ENCODE assay signal across 22 cellular contexts in the genomic region with DNA sequence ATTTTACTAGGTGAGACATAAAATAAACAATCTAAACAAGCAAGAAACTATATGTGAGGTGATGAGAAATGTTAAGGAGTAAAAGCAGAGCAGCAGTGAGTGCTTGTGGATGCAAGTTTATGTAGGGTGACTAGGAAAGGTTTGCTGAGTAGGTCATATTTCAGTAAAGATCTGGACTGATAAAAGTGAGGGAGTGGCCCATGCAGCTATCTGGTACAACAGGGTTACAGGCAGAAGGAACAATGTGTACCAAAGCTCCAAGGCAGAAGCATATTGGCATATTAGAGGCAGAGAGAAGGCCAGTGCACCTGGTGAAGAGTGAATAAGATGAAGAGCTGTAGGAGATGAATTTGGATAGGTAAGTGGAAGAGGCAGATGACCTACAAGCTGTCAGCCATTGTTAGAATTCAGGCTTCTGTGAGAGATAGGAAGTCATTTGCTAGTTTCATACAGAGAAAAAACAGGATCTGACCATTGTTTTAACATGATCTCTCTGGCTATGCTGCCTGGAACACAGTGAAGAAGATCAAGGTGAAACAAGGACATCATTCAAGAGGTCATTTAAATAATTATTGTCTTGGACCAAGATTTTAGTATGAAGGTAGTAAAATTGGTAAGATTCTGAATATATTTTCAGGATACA.
A peak's percentile ranks its signal among the peaks of the same experiment; 100 is the strongest.
DNase-seq lines count a peak whose midpoint lies in the region; ATAC-seq, FAIRE-seq and TF ChIP-seq lines count a peak whose summit lies in the region.
"Had no signal": no experiment of that assay in that cellular context is flagged by ENCODE, and none has a peak within 500 bp of the region (broad histone marks: within the 10 kb centered on the region; RNA-seq: fewer than 3 reads in every experiment).

No MANE protein-coding gene starts in this region.

- H2BK12ac ChIP-seq in H1 (ENCODE audit: low read depth, low read length): no peak overlapping the region

- no peak for DNase-seq in MCF 10A (ENCODE audit: unreplicated experiment)
- no peak for DNase-seq in breast epithelium (ENCODE audit: low spot score in 2 of 2)
- no peak for DNase-seq in H1 (ENCODE audit: low read depth in 1 of 2, low spot score in 2 of 2)
- DNase-seq in neural progenitor cell (ENCODE audit: low spot score): no peak
- DNase-seq in DMS79 (lab: John Stamatoyannopoulos, UW): no peak
- no peak for DNase-seq in UCSD-AML1 (lab: John Stamatoyannopoulos, UW; ENCODE audit: unreplicated experiment)
- DNase-seq: activated CD4-positive, alpha-beta T cell treated with anti-CD3 and anti-CD28 coated beads for 4 hours; activated CD8-positive, alpha-beta memory T cell treated with anti-CD3 and anti-CD28 coated beads, Interleukin-2, amount 10 ng/mL, durations not matched to agents 7 days and 5 days; effector memory CD4-positive, alpha-beta T cell; KG1; NCI-H2029 treated with DMSO at 0.1 percent for 48 hours; NCI-H524; retina; stimulated activated CD8-positive, alpha-beta memory T cell treated with anti-CD3 and anti-CD28 coated beads, Interleukin-4, amount 100 ng/mL, for 48 hours; SW 1271 had no signal

- FAIRE-seq in H1 (lab: Jason Lieb, UNC): no peak
- FAIRE-seq: GM12878 had no signal

- no peak overlapping the region for H4K5ac ChIP-seq in H1 (ENCODE audit: insufficient read length, low read depth, low read length)

- H3K9me3 Mint-ChIP-seq in MCF 10A (ENCODE audit: unreplicated experiment): no peaks in the 10 kb centered on the region
- H3K9me3 Mint-ChIP-seq in neural progenitor cell: no peaks in the 10 kb centered on the region

- no peak overlapping the region for H3K23ac ChIP-seq in H1 (ENCODE audit: insufficient read length)

- no peak overlapping the region for H2BK15ac ChIP-seq in H1 (ENCODE audit: low read length)

- 0 out of 2 replicates have a peak overlapping the region, but pooled peaks have one; percentile 24 for H2AFZ ChIP-seq in H1 (ENCODE audit: low read length)
- peak overlapping the region; percentile 57 for H2AFZ ChIP-seq in neural progenitor cell (replicated peaks)

- no peak overlapping the region for H2BK20ac ChIP-seq in H1 (ENCODE audit: low read length)

- no peaks in the 10 kb centered on the region for H3F3A ChIP-seq in neural progenitor cell (ENCODE audit: low read depth)

- TF ChIP-seq POLR2A in breast epithelium (IDR thresholded peaks at IDR 0.05) (no peak), H1 (IDR thresholded peaks at IDR 0.05; ENCODE audit: control extremely low read depth in 1 of 2, low read depth in 2 of 2, low read length in 2 of 2) (no peak)

- H3K36me3 ChIP-seq in breast epithelium: no peaks in the 10 kb centered on the region
- H3K36me3 ChIP-seq in H1 (ENCODE audit: control insufficient read depth in 2 of 4, insufficient read depth in 4 of 4, low read length in 3 of 4): no peaks in the 10 kb centered on the region
- H3K36me3 ChIP-seq in neural progenitor cell: peaks cover 4% of the 10 kb centered on the region
- H3K36me3 ChIP-seq in urinary bladder (ENCODE audit: insufficient read depth): no peaks in the 10 kb centered on the region
- H3K36me3 ChIP-seq: neutrophil had no signal

- H3K4me1 Mint-ChIP-seq in MCF 10A (ENCODE audit: insufficient read depth, unreplicated experiment) (peaks cover 38% of the 10 kb centered on the region), neural progenitor cell (no peaks in the 10 kb centered on the region)
- H3K4me1 Mint-ChIP-seq: activated CD8-positive, alpha-beta memory T cell treated with anti-CD3 and anti-CD28 coated beads, Interleukin-2, amount 10 ng/mL, durations not matched to agents 7 days and 5 days; CD14-positive monocyte had no signal

- H3K27me3 ChIP-seq in breast epithelium (no peaks in the 10 kb centered on the region), H1 (replicated peaks in 1 of 4; ENCODE audit: control insufficient read depth in 3 of 4, extremely low read depth in 1 of 4, insufficient read depth in 3 of 4, low read length in 3 of 4) (no peaks in the 10 kb centered on the region), neural progenitor cell (no peaks in the 10 kb centered on the region)
- H3K27me3 ChIP-seq: neutrophil had no signal

- H4K20me1 ChIP-seq in H1 (replicated peaks in 1 of 2; ENCODE audit: control insufficient read depth in 1 of 2, insufficient read depth in 2 of 2, low read length in 2 of 2) (no peaks in the 10 kb centered on the region), neural progenitor cell (ENCODE audit: low read depth) (no peaks in the 10 kb centered on the region)

- no peak overlapping the region for H3K56ac ChIP-seq in H1 (replicated peaks; ENCODE audit: insufficient read length, low read depth, low read length)

- no peak overlapping the region for H2BK5ac ChIP-seq in H1 (ENCODE audit: low read depth, low read length)

- no peaks in the 10 kb centered on the region for H3K79me2 ChIP-seq in H1 (ENCODE audit: control insufficient read depth in 1 of 2, insufficient read depth in 2 of 2, low read length in 2 of 2)
- H3K79me2 ChIP-seq in neural progenitor cell (ENCODE audit: low read depth): no peaks in the 10 kb centered on the region

- BruUV-seq in MCF 10A (replicated peaks; lab: Mats Ljungman, UMichigan): no TSS peak

- no peak overlapping the region for H2BK120ac ChIP-seq in H1 (replicated peaks; ENCODE audit: low read depth, low read length)

- TF ChIP-seq EP300 in H1 (IDR thresholded peaks at IDR 0.05; ENCODE audit: borderline replicate concordance in 1 of 2, low read depth in 2 of 2, low read length in 2 of 2): no peak

- H3K27me3 Mint-ChIP-seq in MCF 10A (ENCODE audit: insufficient read depth, unreplicated experiment): no peaks in the 10 kb centered on the region
- peaks cover 4% of the 10 kb centered on the region for H3K27me3 Mint-ChIP-seq in neural progenitor cell (ENCODE audit: insufficient read depth, low read depth)
- H3K27me3 Mint-ChIP-seq: activated CD8-positive, alpha-beta memory T cell treated with anti-CD3 and anti-CD28 coated beads, Interleukin-2, amount 10 ng/mL, durations not matched to agents 7 days and 5 days; activated naive CD8-positive, alpha-beta T cell had no signal

- no peak overlapping the region for H2AK5ac ChIP-seq in H1 (ENCODE audit: low read depth, low read length)

- H3K27ac ChIP-seq in breast epithelium (no peak overlapping the region), H1 (ENCODE audit: low read depth, low read length) (no peak overlapping the region), neural progenitor cell (no peak overlapping the region), urinary bladder (ENCODE audit: low read depth) (peak overlapping the region; percentile 50)
- H3K27ac ChIP-seq: neutrophil, RWPE1 had no signal

- H3K4me3 ChIP-seq in breast epithelium (no peak overlapping the region), H1 (ENCODE audit: extremely low read depth in 1 of 4, insufficient read depth in 2 of 4, low read depth in 3 of 4, low read length in 4 of 4) (no peak overlapping the region), neural progenitor cell (no peak overlapping the region), urinary bladder (ENCODE audit: low read depth, low read length) (no peak overlapping the region)
- H3K4me3 ChIP-seq: GM12878 had no signal

- peaks cover 0 to 1% of the 10 kb centered on the region in 2 donors for H3K9me3 ChIP-seq in breast epithelium
- H3K9me3 ChIP-seq in H1 (ENCODE audit: insufficient read depth in 2 of 2, low read depth in 1 of 2, low read length in 1 of 2): no peaks in the 10 kb centered on the region
- no peaks in the 10 kb centered on the region for H3K9me3 ChIP-seq in neural progenitor cell (ENCODE audit: low read depth)
- H3K9me3 ChIP-seq: neutrophil had no signal

- H3K4me2 ChIP-seq in H1 (ENCODE audit: insufficient read depth in 1 of 2, low read depth in 2 of 2, low read length in 2 of 2) (no peak overlapping the region), neural progenitor cell (no peak overlapping the region)

- no peak overlapping the region for H3K4ac ChIP-seq in H1 (replicated peaks; ENCODE audit: insufficient read length, low read depth, low read length)

- H3K4me3 Mint-ChIP-seq in MCF 10A (ENCODE audit: unreplicated experiment) (peak overlapping the region; percentile 3), neural progenitor cell (no peak overlapping the region)
- H3K4me3 Mint-ChIP-seq: activated CD8-positive, alpha-beta memory T cell treated with anti-CD3 and anti-CD28 coated beads, Interleukin-2, amount 10 ng/mL, durations not matched to agents 7 days and 5 days; activated naive CD8-positive, alpha-beta T cell; CD14-positive monocyte had no signal

- H3K79me1 ChIP-seq in H1 (ENCODE audit: low read depth, low read length): no peaks in the 10 kb centered on the region

- no peak for ATAC-seq in HG03378 (IDR thresholded peaks at IDR 0.05; ENCODE audit: unreplicated experiment)
- ATAC-seq: activated CD8-positive, alpha-beta memory T cell treated with anti-CD3 and anti-CD28 coated beads, Interleukin-2, amount 10 ng/mL, durations not matched to agents 7 days and 5 days; GM12878 had no signal

- CTCF ChIA-PET in MCF 10A (lab: Yijun Ruan, JAX) (no interaction called here), H1 (lab: Charles Lee; ENCODE audit: partially characterized antibody) (interaction anchor here (1.8 kb wide), 1 partner anchor 12 kb away, joined by 4 read pairs; no protein-coding TSS in a partner anchor)

- no peak overlapping the region for H4K8ac ChIP-seq in H1 (ENCODE audit: extremely low read depth, insufficient read depth, low read length)

- H3K4me1 ChIP-seq in breast epithelium (no peaks in the 10 kb centered on the region), H1 (replicated peaks in 1 of 4; ENCODE audit: control insufficient read depth in 3 of 4, insufficient read depth in 4 of 4, low read length in 3 of 4) (no peaks in the 10 kb centered on the region), neural progenitor cell (no peaks in the 10 kb centered on the region), urinary bladder (ENCODE audit: insufficient read depth) (no peaks in the 10 kb centered on the region)

- H4K91ac ChIP-seq in H1 (replicated peaks; ENCODE audit: insufficient read length, low read length): no peak overlapping the region

- H3K23me2 ChIP-seq in H1 (ENCODE audit: low read depth, low read length): no peaks in the 10 kb centered on the region; the same call in 1 of the 2 replicates

- POLR2A ChIA-PET in MCF 10A (lab: Yijun Ruan, JAX): interaction anchor here (0.7 to 1.4 kb wide), 4 partner anchors 11 to 274 kb away, joined by 3 to 5 read pairs (median 3); partner anchors contain the start of gene ANKRD50
- POLR2A ChIA-PET in H1 (lab: Charles Lee; ENCODE audit: partially characterized antibody): no interaction called here

- no peak for TF ChIP-seq RAD21 in H1 (IDR thresholded peaks at IDR 0.05 in 1 of 2, conservative IDR thresholded peaks at IDR 0.05 in 1 of 2; ENCODE audit: low read depth in 2 of 2, low read length in 2 of 2)

- H3K27ac Mint-ChIP-seq in MCF 10A (ENCODE audit: low read depth, unreplicated experiment): peak overlapping the region; percentile 29
- no peak overlapping the region for H3K27ac Mint-ChIP-seq in neural progenitor cell
- H3K27ac Mint-ChIP-seq: activated CD8-positive, alpha-beta memory T cell treated with anti-CD3 and anti-CD28 coated beads, Interleukin-2, amount 10 ng/mL, durations not matched to agents 7 days and 5 days; activated naive CD8-positive, alpha-beta T cell; CD14-positive monocyte had no signal

- H3K36me3 Mint-ChIP-seq in MCF 10A (ENCODE audit: insufficient read depth, unreplicated experiment) (no peaks in the 10 kb centered on the region), neural progenitor cell (no peaks in the 10 kb centered on the region)
- H3K36me3 Mint-ChIP-seq: activated CD8-positive, alpha-beta memory T cell treated with anti-CD3 and anti-CD28 coated beads, Interleukin-2, amount 10 ng/mL, durations not matched to agents 7 days and 5 days; activated naive CD8-positive, alpha-beta T cell; CD14-positive monocyte had no signal

- H3K9ac ChIP-seq in H1 (replicated peaks in 1 of 4; ENCODE audit: extremely low read depth in 1 of 4, low read depth in 3 of 4, low read length in 3 of 4): no peak overlapping the region
- H3K9ac ChIP-seq in neural progenitor cell: no peak overlapping the region

- no peak overlapping the region for H3K14ac ChIP-seq in H1 (ENCODE audit: insufficient read length)

- intact Hi-C loops in MCF 10A (cut with micrococcal nuclease): no loop called here
- intact Hi-C loops in breast epithelium (cut with DNase I; ENCODE audit: low total_unique reads): no loop called here

- no peak for TF ChIP-seq CTCF in MCF 10A (IDR thresholded peaks at IDR 0.05; ENCODE audit: unreplicated experiment)
- no peak for TF ChIP-seq CTCF in breast epithelium (IDR thresholded peaks at IDR 0.05)
- TF ChIP-seq CTCF in H1 (IDR thresholded peaks at IDR 0.05; ENCODE audit: control extremely low read depth in 1 of 3, insufficient read depth in 1 of 3, low read depth in 1 of 3, low read length in 3 of 3): no peak
- TF ChIP-seq CTCF in neural progenitor cell (IDR thresholded peaks at IDR 0.05): no peak

- H3K18ac ChIP-seq in H1 (ENCODE audit: extremely low read depth, low read length): no peak overlapping the region
